ENCODE assay signal across 8 cellular contexts in genomic region chr1:67723620-67724019, GRCh38. TPM values are rescaled to one million over a fixed set of nuclear protein-coding genes. Genes with fewer than 3 reads are reported as not detected.
DNase-seq lines count a peak whose midpoint lies in the region; ATAC-seq and TF ChIP-seq lines count a peak whose summit lies in the region.

No MANE protein-coding gene starts in this region.

- H3K9me3 ChIP-seq in tibial artery: no peaks in the 10 kb centered on the region

- ATAC-seq in GM21447 (IDR thresholded peaks at IDR 0.05; ENCODE audit: unreplicated experiment) (peak; percentile 50), esophagus mucosa (peak; percentile 82), left colon (no peak)

- no peaks in the 10 kb centered on the region for H3K27me3 ChIP-seq in tibial artery
- no peaks in the 10 kb centered on the region for H3K27me3 ChIP-seq in H7 (ENCODE audit: control insufficient read depth, insufficient read depth, low read length)

- DNase-seq in AG10803 (ENCODE audit: low read depth): peak; percentile 40
- DNase-seq in HPDE6-E6E7 (ENCODE audit: extremely low spot score): peak; percentile 75
- DNase-seq in tibial artery: no peak
- DNase-seq in NCI-H2029 treated with DMSO at 0.1 percent for 48 hours (lab: John Stamatoyannopoulos, UW): no peak
- no peak for DNase-seq in H7
- no peak for DNase-seq in left colon

- H3K36me3 ChIP-seq in tibial artery (no peaks in the 10 kb centered on the region), H7 (replicated peaks; ENCODE audit: control insufficient read depth, insufficient read depth, low read length) (no peaks in the 10 kb centered on the region)

- intact Hi-C loops in tibial artery (cut with DNase I; ENCODE audit: low total_unique reads) (no loop called here), left colon (cut with DNase I, micrococcal nuclease) (no loop called here)

- H3K4me3 ChIP-seq in AG10803 (ENCODE audit: low read length) (no peak overlapping the region), tibial artery (no peak overlapping the region), H7 (ENCODE audit: insufficient read depth, low read depth, low read length) (no peak overlapping the region)

- peaks cover 0 to 76% (median 43%) of the 10 kb centered on the region in 4 donors for H3K4me1 ChIP-seq in tibial artery

- TF ChIP-seq CTCF in AG10803 (conservative IDR thresholded peaks at IDR 0.05; ENCODE audit: low read length) (no peak), tibial artery (IDR thresholded peaks at IDR 0.05) (no peak)

- peak overlapping the region; percentile 64 to 74 for H3K27ac ChIP-seq in tibial artery

RNA-seq across cellular contexts. Expression of gene GADD45A, which starts 38.6 kb away (rescaled TPM):
- 34.5 TPM for total RNA-seq in esophagus mucosa
- 18.3 TPM in 2 replicates for total RNA-seq in H7 (2014; rRNA removed; shearing (Covaris generic))
- 10 to 100 TPM; 43.4 to 49.7 TPM for total RNA-seq in left colon

Comparison
In these comparisons a context has a peak if more than half of its experiments do, and no peak if none do; other contexts are left out.
1. DNase-seq: peak in AG10803 (single experiment) and HPDE6-E6E7 (single experiment); none in tibial artery (0 of 2), NCI-H2029 treated with DMSO at 0.1 percent for 48 hours (single experiment), H7 (single experiment) and left colon (0 of 2).